ENCODE assay signal across 8 cellular contexts in genomic region chr1:151790071-151790939, GRCh38. TPM values are rescaled to one million over a fixed set of nuclear protein-coding genes. Genes with fewer than 3 reads are reported as not detected.
A peak's percentile ranks its signal among the peaks of the same experiment; 100 is the strongest.
DNase-seq lines count a peak whose midpoint lies in the region; ATAC-seq and TF ChIP-seq lines count a peak whose summit lies in the region.

TDRKH (minus strand) TSS chr1:151790500; CDS start chr1:151783022, 7,478 bp downstream.

- CTCF ChIA-PET in activated B cell treated with CpG ODN at 0.5 μM for 24 hours (lab: Charles Lee): interaction anchor here (1.0 to 1.5 kb wide), 2 partner anchors 13 to 196 kb away, joined by 3 read pairs; no protein-coding TSS in a partner anchor

- H3K4me1 Mint-ChIP-seq in activated B cell treated with CpG ODN at 0.5 μM for 24 hours: peaks cover 21% of the 10 kb centered on the region

- peak within 1 kb of the TSS; percentile 99 for H3K4me3 Mint-ChIP-seq in activated B cell treated with CpG ODN at 0.5 μM for 24 hours

- POLR2A ChIA-PET in activated B cell treated with CpG ODN at 0.5 μM for 24 hours (lab: Charles Lee): interaction anchor here (0.6 to 2.4 kb wide), 6 partner anchors 9 to 850 kb away, joined by 3 to 33 read pairs (median 4); partner anchors contain the start of genes MRPL9, PSMD4 and SNX27

- H3K27me3 Mint-ChIP-seq in activated B cell treated with CpG ODN at 0.5 μM for 24 hours: peaks cover 3% of the 10 kb centered on the region

- no peaks in the 10 kb centered on the region for H3K9me3 Mint-ChIP-seq in activated B cell treated with CpG ODN at 0.5 μM for 24 hours

- H3K27ac Mint-ChIP-seq in activated B cell treated with CpG ODN at 0.5 μM for 24 hours: peak within 1 kb of the TSS; percentile 91

- peaks cover 9% of the 10 kb centered on the region for H3K36me3 Mint-ChIP-seq in activated B cell treated with CpG ODN at 0.5 μM for 24 hours (ENCODE audit: low read depth)

- peak; percentile 100 for DNase-seq in AG08396 (ENCODE audit: low spot score)
- peak; percentile 99 for DNase-seq in NCI-H2227 treated with DMSO at 0.1 percent for 48 hours (lab: John Stamatoyannopoulos, UW)
- DNase-seq in activated B cell treated with CpG ODN at 0.5 μM for 24 hours: peak; percentile 91
- peak; percentile 99 for DNase-seq in central memory CD4-positive, alpha-beta T cell
- peak; percentile 100 for DNase-seq in iris pigment epithelial cell (ENCODE audit: low read depth)
- DNase-seq in stimulated activated CD4-positive, alpha-beta T cell treated with anti-CD3 and anti-CD28 coated beads, Interleukin-12 subunit alpha, Interleukin-12 subunit beta, amount 100 ng/mL, for 24 hours (ENCODE audit: low read depth in 2 of 2): peak; percentile 95 to 98

- intact Hi-C loops in activated B cell treated with CpG ODN at 0.5 μM for 24 hours (cut with micrococcal nuclease): loop anchor here (1.0 to 5.0 kb wide), 6 partner anchors 27 to 463 kb away; partner anchors contain the start of genes C2CD4D, MRPL9, PI4KB and POGZ

- no peak for TF ChIP-seq CTCF in activated B cell treated with CpG ODN at 0.5 μM for 24 hours (IDR thresholded peaks at IDR 0.05)

- ATAC-seq in GM18909 (IDR thresholded peaks at IDR 0.05; ENCODE audit: poor library complexity, unreplicated experiment) (peak; percentile 98), HG03175 (IDR thresholded peaks at IDR 0.05; ENCODE audit: unreplicated experiment) (peak; percentile 98), activated B cell treated with CpG ODN at 0.5 μM for 24 hours (ENCODE audit: low read depth) (peak; percentile 93)

RNA-seq across cellular contexts. Expression of gene TDRKH, which starts in this region (rescaled TPM):
- total RNA-seq in activated B cell treated with CpG ODN at 0.5 μM for 24 hours: 15.1 and 15.6 TPM in 2 replicates

Comparison
In these comparisons a context has a peak if more than half of its experiments do, and no peak if none do; other contexts are left out.
1. Peak in every context shown above with its lines: DNase-seq and ATAC-seq.